ENCODE assay signal across 11 cellular contexts in genomic region chr6:113654396-113654795, GRCh38.
DNase-seq lines count a peak whose midpoint lies in the region; ATAC-seq, FAIRE-seq and TF ChIP-seq lines count a peak whose summit lies in the region.
"Had no signal": no experiment of that assay in that cellular context is flagged by ENCODE, and none has a peak within 500 bp of the region (broad histone marks: within the 10 kb centered on the region; RNA-seq: fewer than 3 reads in every experiment).

No MANE protein-coding gene starts in this region.

- peak in 1 of 2 experiments; percentile 59; a peak in 2 of 5 replicates for TF ChIP-seq RAD21 in A549 (conservative IDR thresholded peaks at IDR 0.05 in 1 of 2, IDR thresholded peaks at IDR 0.05 in 1 of 2)

- peak; percentile 95 to 96 for ATAC-seq in A549

- no peak for TF ChIP-seq POLR2A in A549 (IDR thresholded peaks at IDR 0.05; ENCODE audit: low read length)

- H3K36me3 ChIP-seq in BE2C, result no peaks in the 10 kb centered on the region
- H3K36me3 ChIP-seq: spleen had no signal

- CTCF ChIA-PET in A549 (lab: Yijun Ruan, JAX), result interaction anchor here (0.6 kb wide), 1 partner anchor 255 kb away, joined by 3 read pairs; no protein-coding TSS in a partner anchor

- peak; percentile 60 to 65; a peak in 3 of 5 replicates for TF ChIP-seq EP300 in A549 (IDR thresholded peaks at IDR 0.05)

- TF ChIP-seq CTCF in A549 (IDR thresholded peaks at IDR 0.05), result no peak
- no peak for TF ChIP-seq CTCF in epithelial cell of proximal tubule (conservative IDR thresholded peaks at IDR 0.05; ENCODE audit: low read depth, low read length)
- no peak for TF ChIP-seq CTCF in BE2C (IDR thresholded peaks at IDR 0.05; ENCODE audit: low read depth, low read length)

- POLR2A ChIA-PET in A549 (lab: Yijun Ruan, JAX), result no interaction called here

- H3K27me3 ChIP-seq in BE2C, result no peaks in the 10 kb centered on the region
- H3K27me3 ChIP-seq: spleen had no signal

- DNase-seq in A549 (ENCODE audit: low read depth in 1 of 2, low spot score in 1 of 2) (peak; percentile 54 to 85), NCI-H69 (lab: John Stamatoyannopoulos, UW) (peak; percentile 6), epithelial cell of proximal tubule (ENCODE audit: low read depth) (peak; percentile 93), mucosa of gallbladder (ENCODE audit: low spot score) (peak; percentile 68), ecto neural progenitor cell (ENCODE audit: low spot score) (no peak), amniotic stem cell (lab: John Stamatoyannopoulos, UW) (no peak), UCSD-AML1 (lab: John Stamatoyannopoulos, UW; ENCODE audit: unreplicated experiment) (no peak), BE2C (no peak)
- DNase-seq: activated CD4-positive, CD25-positive, alpha-beta regulatory T cell treated with anti-CD3 and anti-CD28 coated beads, Interleukin-2, amount 50 U/mL, for 72 hours; NCI-H1105; spleen had no signal

- peak overlapping the region; percentile 59 for H3K4me2 ChIP-seq in A549

- peak overlapping the region; percentile 47 to 70; a peak in 5 of 6 replicates for H3K27ac ChIP-seq in A549
- H3K27ac ChIP-seq: spleen had no signal

- H3K4me1 ChIP-seq in A549, result peaks cover 29% of the 10 kb centered on the region
- no peaks in the 10 kb centered on the region for H3K4me1 ChIP-seq in BE2C

- FAIRE-seq in A549 (lab: Jason Lieb, UNC), result no peak

- H3K9me3 ChIP-seq in A549 (no peaks in the 10 kb centered on the region), BE2C (no peaks in the 10 kb centered on the region)
- H3K9me3 ChIP-seq: spleen had no signal

- H3K4me3 ChIP-seq in A549 (no peak overlapping the region), epithelial cell of proximal tubule (ENCODE audit: low read depth, low read length) (no peak overlapping the region), BE2C (ENCODE audit: low read depth, low read length) (no peak overlapping the region)
- H3K4me3 ChIP-seq: spleen had no signal

TF ChIP-seq in A549, 52 proteins besides CTCF, POLR2A, EP300 and RAD21:
- no peak for TF ChIP-seq FOSB (CRISPR knock-in tag; IDR thresholded peaks at IDR 0.05)
- TF ChIP-seq RCOR1 (IDR thresholded peaks at IDR 0.05; ENCODE audit: low read depth, low read length), result no peak
- peak; percentile 34 to 61; a peak in 2 of 5 replicates for TF ChIP-seq JUN (IDR thresholded peaks at IDR 0.05)
- TF ChIP-seq JUNB (IDR thresholded peaks at IDR 0.05), result peak; percentile 77
- peak; percentile 52 to 72; a peak in 2 of 4 replicates for TF ChIP-seq CEBPB (IDR thresholded peaks at IDR 0.05)
- peak; percentile 61; the same call in 1 of the 2 replicates for TF ChIP-seq GATA3 (IDR thresholded peaks at IDR 0.05; ENCODE audit: borderline replicate concordance)
- TF ChIP-seq HOXB13 (CRISPR knock-in tag; IDR thresholded peaks at IDR 0.05; ENCODE audit: low read depth), result no peak
- 0 out of 3 replicates have a peak, but pooled peaks have one; percentile 38 for TF ChIP-seq BCL3 (IDR thresholded peaks at IDR 0.05)
- no peak for TF ChIP-seq E2F6 (IDR thresholded peaks at IDR 0.05; ENCODE audit: borderline replicate concordance, low read depth)
- TF ChIP-seq PHF8 (IDR thresholded peaks at IDR 0.05; ENCODE audit: borderline replicate concordance, low read depth), result no peak
- peak; percentile 60; the same call in 1 of the 2 replicates for TF ChIP-seq FOSL2 (IDR thresholded peaks at IDR 0.05)
- peak; percentile 81 for TF ChIP-seq FOSL2 (CRISPR knock-in tag; IDR thresholded peaks at IDR 0.05)
- no peak for TF ChIP-seq EHF (CRISPR knock-in tag; IDR thresholded peaks at IDR 0.05)
- no peak for TF ChIP-seq USF2 (IDR thresholded peaks at IDR 0.05)
- TF ChIP-seq SREBF2 (IDR thresholded peaks at IDR 0.05), result no peak
- TF ChIP-seq SMC3 (IDR thresholded peaks at IDR 0.05), result peak; percentile 40; the same call in 1 of the 3 replicates
- no peak for TF ChIP-seq HES2 (IDR thresholded peaks at IDR 0.05)
- peak; percentile 33; the same call in 1 of the 2 replicates for TF ChIP-seq MAX (IDR thresholded peaks at IDR 0.05)

Comparison
In these comparisons a context has a peak if more than half of its experiments do, and no peak if none do; other contexts are left out.
1. DNase-seq: peak in A549 (2 of 2), NCI-H69 (single experiment), epithelial cell of proximal tubule (single experiment) and mucosa of gallbladder (single experiment); none in ecto neural progenitor cell (single experiment), amniotic stem cell (single experiment), UCSD-AML1 (single experiment) and BE2C (single experiment).